Comparison of ENCODE assay signal across 8 cellular contexts in the genomic region with DNA sequence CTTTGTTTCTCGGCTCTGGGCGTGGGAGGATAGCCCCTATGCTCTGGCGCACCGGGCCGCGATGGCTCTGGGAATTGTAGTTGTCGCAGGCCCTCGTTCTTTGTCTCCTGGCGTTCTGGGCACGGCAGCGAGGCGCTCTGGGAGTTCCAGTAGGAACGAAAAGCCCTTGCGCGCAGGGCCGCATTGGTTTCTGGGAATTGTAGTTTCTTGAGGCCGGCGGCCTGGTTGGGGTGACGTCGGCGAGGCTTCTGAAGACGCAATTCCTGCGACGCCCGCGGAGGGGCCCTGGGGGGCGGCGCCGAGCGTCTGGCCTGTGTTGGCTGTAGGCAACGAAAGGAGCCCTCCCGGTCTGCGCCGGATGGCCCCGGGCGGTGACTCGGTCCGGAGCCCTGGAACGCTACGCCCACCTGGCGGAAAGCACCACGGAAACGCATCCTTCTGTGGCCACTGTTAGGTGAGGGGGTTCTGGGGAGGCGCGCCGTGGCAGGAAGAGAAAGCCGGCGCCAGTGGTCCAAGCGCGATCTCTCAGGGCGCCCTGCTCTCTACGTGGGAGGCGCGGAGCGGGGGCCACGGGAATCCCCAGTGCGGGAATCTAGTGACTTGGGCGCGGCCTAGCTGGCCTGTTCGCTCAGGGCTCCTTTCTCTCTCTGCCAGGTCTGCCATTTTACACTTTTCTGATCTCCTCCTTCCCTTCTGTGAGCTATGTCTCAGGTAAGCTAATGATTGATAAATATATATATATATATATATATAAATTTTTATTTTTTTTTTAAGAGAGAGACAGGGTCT. TPM values are rescaled to one million over a fixed set of nuclear protein-coding genes. Genes with fewer than 3 reads are reported as not detected.
A peak's percentile ranks its signal among the peaks of the same experiment; 100 is the strongest.
DNase-seq lines count a peak whose midpoint lies in the region; ATAC-seq and TF ChIP-seq lines count a peak whose summit lies in the region.

ZNF140 (plus strand) TSS at position 305 of the 789 bp plus-strand sequence; CDS start at position 703, 398 bp downstream.

- H3K27me3 ChIP-seq in colonic mucosa, result no peaks in the 10 kb centered on the region

- peak; percentile 97 for DNase-seq in AG10803 (ENCODE audit: low read depth)
- DNase-seq in NCI-H2227 treated with DMSO at 0.1 percent for 48 hours (lab: John Stamatoyannopoulos, UW), result peak; percentile 100
- DNase-seq in activated CD4-positive, alpha-beta T cell treated with anti-CD3 and anti-CD28 coated beads for 1 hour, result peak; percentile 92
- DNase-seq in colonic mucosa, result peak; percentile 96
- DNase-seq in left colon, result peak; percentile 96
- DNase-seq in stimulated activated CD4-positive, alpha-beta T cell treated with anti-CD3 and anti-CD28 coated beads, Interleukin-1b, Interleukin-23, amount 100 ng/mL, for 48 hours, result peak; percentile 96

- H3K4me3 ChIP-seq in AG10803 (ENCODE audit: low read length), result peak within 1 kb of the TSS; percentile 93
- H3K4me3 ChIP-seq in colonic mucosa, result peak within 1 kb of the TSS; percentile 90

- peak within 1 kb of the TSS; percentile 81 to 94 for H3K9ac ChIP-seq in colonic mucosa (ENCODE audit: low read depth in 2 of 2, low read length in 2 of 2)

- ATAC-seq in GM18870 (IDR thresholded peaks at IDR 0.05; ENCODE audit: unreplicated experiment) (peak; percentile 73), HG03135 (IDR thresholded peaks at IDR 0.05; ENCODE audit: unreplicated experiment) (peak; percentile 71), left colon (peak; percentile 79)

- no peaks in the 10 kb centered on the region for H3K4me1 ChIP-seq in colonic mucosa

- H3K27ac ChIP-seq in colonic mucosa, result peak within 1 kb of the TSS; percentile 96

- intact Hi-C loops in colonic mucosa (cut with DNase I) (loop anchor here (2.0 to 5.0 kb wide), 3 partner anchors 44 to 94 kb away; partner anchors contain the start of genes ZNF10, ZNF26, ZNF84 and ZNF891), left colon (cut with DNase I, micrococcal nuclease) (no loop called here)

- peaks cover 8% of the 10 kb centered on the region for H3K36me3 ChIP-seq in colonic mucosa

- TF ChIP-seq CTCF in AG10803 (conservative IDR thresholded peaks at IDR 0.05; ENCODE audit: low read length) (peak; percentile 19; the same call in 1 of the 2 replicates), colonic mucosa (IDR thresholded peaks at IDR 0.05) (peak; percentile 36)

- peaks cover 10% of the 10 kb centered on the region for H3K9me3 ChIP-seq in colonic mucosa

RNA-seq across cellular contexts. Expression of gene ZNF140, which starts in this region (rescaled TPM):
- 10 to 100 TPM in 1 of 2 donors, 1 to 10 TPM in 1; 9.4 to 15.6 TPM for total RNA-seq in colonic mucosa
- 10 to 100 TPM; 10.6 to 11.6 TPM for total RNA-seq in left colon

Comparison
In these comparisons a context has a peak if more than half of its experiments do, and no peak if none do; other contexts are left out.
1. Peak in every context shown above with its lines: DNase-seq, ATAC-seq, H3K4me3 ChIP-seq and H3K27ac ChIP-seq.